In the genomic region with DNA sequence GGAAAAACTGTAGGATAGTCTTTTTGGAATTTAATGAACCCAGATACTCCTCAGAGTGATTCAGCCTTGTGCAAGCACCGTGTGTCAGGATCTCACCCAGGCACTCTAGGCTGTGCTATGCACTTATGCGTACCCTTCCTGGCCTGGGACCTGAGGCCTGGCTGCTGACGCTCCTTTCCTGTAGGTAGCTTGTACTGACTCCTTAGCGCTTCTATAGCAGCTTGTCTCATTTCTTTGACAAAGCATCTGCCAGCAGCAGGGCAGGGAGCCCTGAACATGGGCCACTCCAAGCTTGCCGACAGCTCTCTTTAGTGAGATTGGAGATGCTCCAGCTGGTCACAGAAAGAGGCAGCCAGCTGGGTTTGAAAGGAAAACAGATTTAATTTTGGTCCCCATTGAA, we compare ENCODE assay signal across 14 cellular contexts.
DNase-seq lines count a peak whose midpoint lies in the region; ATAC-seq and TF ChIP-seq lines count a peak whose summit lies in the region.
"Had no signal": no experiment of that assay in that cellular context is flagged by ENCODE, and none has a peak within 500 bp of the region (broad histone marks: within the 10 kb centered on the region; RNA-seq: fewer than 3 reads in every experiment).

No MANE protein-coding gene starts in this region.

- H3K4me3 ChIP-seq in esophagus squamous epithelium, result no peak overlapping the region
- H3K4me3 ChIP-seq: HAP-1, SJSA1 had no signal

- H3K27me3 ChIP-seq in esophagus squamous epithelium, result no peaks in the 10 kb centered on the region
- H3K27me3 ChIP-seq: SJSA1 had no signal

- H3K27me3 Mint-ChIP-seq in activated naive CD4-positive, alpha-beta T cell treated with anti-CD3 and anti-CD28 coated beads for 36 hours (ENCODE audit: low read depth), result peaks cover 12% of the 10 kb centered on the region

- 56 to 67% methylated on average over 3 to 5 of the region's 5 CpGs for WGBS in esophagus squamous epithelium, 2 donors

- no peaks in the 10 kb centered on the region for H3K36me3 Mint-ChIP-seq in activated naive CD4-positive, alpha-beta T cell treated with anti-CD3 and anti-CD28 coated beads for 36 hours (ENCODE audit: low read depth)
- H3K36me3 Mint-ChIP-seq: natural killer cell treated with Interleukin-12 subunit alpha and Interleukin-12 subunit beta and Interleukin-15 and Interleukin-18, amount 100 ng/mL, for 72 hours had no signal

- peak; percentile 89 for DNase-seq in NCI-H2171 treated with DMSO at 0.1 percent for 48 hours (lab: John Stamatoyannopoulos, UW)
- no peak for DNase-seq in epithelial cell of prostate (ENCODE audit: low read depth, low spot score)
- peak; percentile 69 for DNase-seq in midbrain (lab: John Stamatoyannopoulos, UW)
- no peak for DNase-seq in esophagus squamous epithelium (lab: John Stamatoyannopoulos, UW)
- no peak for DNase-seq in activated naive CD4-positive, alpha-beta T cell treated with anti-CD3 and anti-CD28 coated beads for 36 hours
- DNase-seq in COR-L47 (lab: John Stamatoyannopoulos, UW), result no peak
- DNase-seq: activated CD4-positive, alpha-beta T cell treated with anti-CD3 and anti-CD28 coated beads, Interleukin-2, amount 50 U/mL, for 48 hours; EL; NCI-H1417 treated with DMSO at 0.1 percent for 48 hours had no signal

- H3K4me1 ChIP-seq in esophagus squamous epithelium, result peaks cover 0 to 34% (median 24%) of the 10 kb centered on the region in 3 donors
- H3K4me1 ChIP-seq: SJSA1 had no signal

- no peaks in the 10 kb centered on the region for H3K36me3 ChIP-seq in esophagus squamous epithelium
- H3K36me3 ChIP-seq: HAP-1, SJSA1 had no signal

- CTCF ChIA-PET in activated naive CD4-positive, alpha-beta T cell treated with anti-CD3 and anti-CD28 coated beads for 36 hours (lab: Charles Lee), result no interaction called here

- H3K27ac Mint-ChIP-seq in activated naive CD4-positive, alpha-beta T cell treated with anti-CD3 and anti-CD28 coated beads for 36 hours, result no peak overlapping the region
- H3K27ac Mint-ChIP-seq: natural killer cell treated with Interleukin-12 subunit alpha and Interleukin-12 subunit beta and Interleukin-15 and Interleukin-18, amount 100 ng/mL, for 72 hours had no signal

- no peak for TF ChIP-seq CTCF in esophagus squamous epithelium (IDR thresholded peaks at IDR 0.05)

- H3K9me3 Mint-ChIP-seq in activated naive CD4-positive, alpha-beta T cell treated with anti-CD3 and anti-CD28 coated beads for 36 hours, result no peaks in the 10 kb centered on the region
- H3K9me3 Mint-ChIP-seq: natural killer cell treated with Interleukin-12 subunit alpha and Interleukin-12 subunit beta and Interleukin-15 and Interleukin-18, amount 100 ng/mL, for 72 hours had no signal

- peaks cover 3% of the 10 kb centered on the region for H3K4me1 Mint-ChIP-seq in activated naive CD4-positive, alpha-beta T cell treated with anti-CD3 and anti-CD28 coated beads for 36 hours (ENCODE audit: low read depth)

- H3K27ac ChIP-seq in epithelial cell of prostate (peak overlapping the region; percentile 39), temporal lobe (ENCODE audit: low read depth, low read length) (peak overlapping the region; percentile 74), esophagus squamous epithelium (peak overlapping the region in 2 of 4 donors; percentile 70 to 71)
- H3K27ac ChIP-seq: SJSA1 had no signal

- no peak for TF ChIP-seq POLR2A in esophagus squamous epithelium (IDR thresholded peaks at IDR 0.05)

- H3K4me3 Mint-ChIP-seq in activated naive CD4-positive, alpha-beta T cell treated with anti-CD3 and anti-CD28 coated beads for 36 hours, result no peak overlapping the region
- H3K4me3 Mint-ChIP-seq: natural killer cell treated with Interleukin-12 subunit alpha and Interleukin-12 subunit beta and Interleukin-15 and Interleukin-18, amount 100 ng/mL, for 72 hours had no signal

- intact Hi-C loops in esophagus squamous epithelium (cut with DNase I), result no loop called here
- intact Hi-C loops in activated naive CD4-positive, alpha-beta T cell treated with anti-CD3 and anti-CD28 coated beads for 36 hours (cut with micrococcal nuclease), result loop anchor here (10.0 kb wide), 1 partner anchor 451 kb away; no protein-coding TSS in a partner anchor

- ATAC-seq in HG03159 (IDR thresholded peaks at IDR 0.05; ENCODE audit: unreplicated experiment), result no peak

- H3K9me3 ChIP-seq in esophagus squamous epithelium, result no peaks in the 10 kb centered on the region
- H3K9me3 ChIP-seq: HAP-1 had no signal

Comparison
In these comparisons a context has a peak if more than half of its experiments do, and no peak if none do; other contexts are left out.
1. DNase-seq: peak in NCI-H2171 treated with DMSO at 0.1 percent for 48 hours (single experiment) and midbrain (single experiment); none in epithelial cell of prostate (single experiment), esophagus squamous epithelium (single experiment), activated naive CD4-positive, alpha-beta T cell treated with anti-CD3 and anti-CD28 coated beads for 36 hours (single experiment) and COR-L47 (single experiment).